ENCODE assay signal across 2 cellular contexts in the genomic region with DNA sequence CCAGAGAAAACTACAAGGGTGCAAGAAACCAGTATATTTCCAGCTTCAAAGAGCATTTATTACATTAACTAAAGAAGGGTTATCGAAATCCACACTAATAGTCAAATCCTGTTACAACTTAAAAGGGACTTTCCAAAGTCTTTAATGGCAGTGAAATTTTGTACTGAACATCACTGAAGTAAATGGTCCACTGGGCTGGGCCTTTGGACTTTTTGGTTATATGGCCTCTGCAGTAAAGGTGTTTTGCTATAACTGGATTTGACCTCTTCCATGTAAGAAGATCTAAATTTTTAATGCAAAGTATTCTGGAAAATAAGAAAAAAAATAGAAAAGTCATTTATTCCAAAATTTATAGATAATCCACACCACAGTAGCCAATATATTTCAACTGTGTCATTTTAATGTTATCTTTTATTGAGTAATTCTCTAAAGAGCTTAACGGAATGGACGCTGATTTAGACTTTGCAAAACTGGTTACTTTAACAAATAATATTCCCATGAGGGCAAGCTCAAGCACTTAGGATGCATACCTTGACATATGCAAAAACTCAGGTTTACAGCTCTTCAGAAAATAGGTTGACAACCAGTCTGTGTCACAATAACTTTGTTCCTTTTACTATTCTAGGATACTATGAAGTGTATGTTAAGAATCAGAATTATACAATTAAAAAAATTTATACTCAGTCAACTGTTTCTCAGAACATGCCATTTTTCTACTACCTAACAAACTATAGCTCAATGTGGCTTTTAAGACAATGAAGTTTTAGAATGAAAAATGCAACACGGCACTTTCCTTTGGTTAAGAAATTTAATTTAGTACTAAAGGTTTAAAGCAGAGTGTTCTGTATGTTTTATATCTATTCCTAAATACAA.
A peak's percentile ranks its signal among the peaks of the same experiment; 100 is the strongest.
TF ChIP-seq lines count a peak whose summit lies in the region.

No MANE protein-coding gene starts in this region.

TF ChIP-seq in GM12878, 131 proteins besides CTCF, POLR2A, EP300 and RAD21:
- TF ChIP-seq, protein P1, sequence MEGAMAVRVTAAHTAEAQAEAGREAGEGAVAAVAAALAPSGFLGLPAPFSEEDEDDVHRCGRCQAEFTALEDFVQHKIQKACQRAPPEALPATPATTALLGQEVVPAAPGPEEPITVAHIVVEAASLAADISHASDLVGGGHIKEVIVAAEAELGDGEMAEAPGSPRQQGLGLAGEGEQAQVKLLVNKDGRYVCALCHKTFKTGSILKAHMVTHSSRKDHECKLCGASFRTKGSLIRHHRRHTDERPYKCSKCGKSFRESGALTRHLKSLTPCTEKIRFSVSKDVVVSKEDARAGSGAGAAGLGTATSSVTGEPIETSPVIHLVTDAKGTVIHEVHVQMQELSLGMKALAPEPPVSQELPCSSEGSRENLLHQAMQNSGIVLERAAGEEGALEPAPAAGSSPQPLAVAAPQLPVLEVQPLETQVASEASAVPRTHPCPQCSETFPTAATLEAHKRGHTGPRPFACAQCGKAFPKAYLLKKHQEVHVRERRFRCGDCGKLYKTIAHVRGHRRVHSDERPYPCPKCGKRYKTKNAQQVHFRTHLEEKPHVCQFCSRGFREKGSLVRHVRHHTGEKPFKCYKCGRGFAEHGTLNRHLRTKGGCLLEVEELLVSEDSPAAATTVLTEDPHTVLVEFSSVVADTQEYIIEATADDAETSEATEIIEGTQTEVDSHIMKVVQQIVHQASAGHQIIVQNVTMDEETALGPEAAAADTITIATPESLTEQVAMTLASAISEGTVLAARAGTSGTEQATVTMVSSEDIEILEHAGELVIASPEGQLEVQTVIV (IDR thresholded peaks at IDR 0.05; ENCODE audit: borderline replicate concordance, partially characterized antibody): no peak
- 0 out of 2 replicates have a peak, but pooled peaks have one; percentile 5 for TF ChIP-seq PML (IDR thresholded peaks at IDR 0.05; ENCODE audit: low read length)
TF ChIP-seq in GM12878: peak in this region for 1.

TF ChIP-seq in neural cell, 6 proteins besides CTCF, POLR2A, EP300 and RAD21:
- TF ChIP-seq SMC3 (conservative IDR thresholded peaks at IDR 0.05; ENCODE audit: poor library complexity) (no peak), POLR2AphosphoS5 (IDR thresholded peaks at IDR 0.05) (no peak), TAF1 (IDR thresholded peaks at IDR 0.05; ENCODE audit: low read depth) (no peak), EZH2 (IDR thresholded peaks at IDR 0.05; ENCODE audit: borderline replicate concordance, insufficient read depth, low read length, poor library complexity, severe bottlenecking) (no peak), MXI1 (conservative IDR thresholded peaks at IDR 0.05; ENCODE audit: poor library complexity, severe bottlenecking) (no peak)
- TF ChIP-seq, protein P2, sequence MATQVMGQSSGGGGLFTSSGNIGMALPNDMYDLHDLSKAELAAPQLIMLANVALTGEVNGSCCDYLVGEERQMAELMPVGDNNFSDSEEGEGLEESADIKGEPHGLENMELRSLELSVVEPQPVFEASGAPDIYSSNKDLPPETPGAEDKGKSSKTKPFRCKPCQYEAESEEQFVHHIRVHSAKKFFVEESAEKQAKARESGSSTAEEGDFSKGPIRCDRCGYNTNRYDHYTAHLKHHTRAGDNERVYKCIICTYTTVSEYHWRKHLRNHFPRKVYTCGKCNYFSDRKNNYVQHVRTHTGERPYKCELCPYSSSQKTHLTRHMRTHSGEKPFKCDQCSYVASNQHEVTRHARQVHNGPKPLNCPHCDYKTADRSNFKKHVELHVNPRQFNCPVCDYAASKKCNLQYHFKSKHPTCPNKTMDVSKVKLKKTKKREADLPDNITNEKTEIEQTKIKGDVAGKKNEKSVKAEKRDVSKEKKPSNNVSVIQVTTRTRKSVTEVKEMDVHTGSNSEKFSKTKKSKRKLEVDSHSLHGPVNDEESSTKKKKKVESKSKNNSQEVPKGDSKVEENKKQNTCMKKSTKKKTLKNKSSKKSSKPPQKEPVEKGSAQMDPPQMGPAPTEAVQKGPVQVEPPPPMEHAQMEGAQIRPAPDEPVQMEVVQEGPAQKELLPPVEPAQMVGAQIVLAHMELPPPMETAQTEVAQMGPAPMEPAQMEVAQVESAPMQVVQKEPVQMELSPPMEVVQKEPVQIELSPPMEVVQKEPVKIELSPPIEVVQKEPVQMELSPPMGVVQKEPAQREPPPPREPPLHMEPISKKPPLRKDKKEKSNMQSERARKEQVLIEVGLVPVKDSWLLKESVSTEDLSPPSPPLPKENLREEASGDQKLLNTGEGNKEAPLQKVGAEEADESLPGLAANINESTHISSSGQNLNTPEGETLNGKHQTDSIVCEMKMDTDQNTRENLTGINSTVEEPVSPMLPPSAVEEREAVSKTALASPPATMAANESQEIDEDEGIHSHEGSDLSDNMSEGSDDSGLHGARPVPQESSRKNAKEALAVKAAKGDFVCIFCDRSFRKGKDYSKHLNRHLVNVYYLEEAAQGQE (IDR thresholded peaks at IDR 0.05; ENCODE audit: borderline replicate concordance): no peak
